In genomic region chr6:98458713-98459112, GRCh38 we compare ENCODE assay signal across 23 cellular contexts.
DNase-seq lines count a peak whose midpoint lies in the region; ATAC-seq and TF ChIP-seq lines count a peak whose summit lies in the region.
"Had no signal": no experiment of that assay in that cellular context is flagged by ENCODE, and none has a peak within 500 bp of the region (broad histone marks: within the 10 kb centered on the region; RNA-seq: fewer than 3 reads in every experiment).

No MANE protein-coding gene starts in this region.

- peaks cover 18% of the 10 kb centered on the region for H3K4me1 Mint-ChIP-seq in neural progenitor cell
- H3K4me1 Mint-ChIP-seq: CD8-positive, alpha-beta memory T cell; H9 had no signal

- no peaks in the 10 kb centered on the region for H3K36me3 ChIP-seq in neural progenitor cell
- H3K36me3 ChIP-seq: Peyer's patch had no signal

- ATAC-seq in GM21576 (IDR thresholded peaks at IDR 0.05; ENCODE audit: unreplicated experiment) (no peak), HG03432 (IDR thresholded peaks at IDR 0.05; ENCODE audit: unreplicated experiment) (no peak)
- ATAC-seq: SK-N-SH treated with all-trans-retinoic acid at 6 μM for 48 hours had no signal

- H3K27me3 Mint-ChIP-seq in neural progenitor cell (ENCODE audit: insufficient read depth, low read depth): no peaks in the 10 kb centered on the region
- H3K27me3 Mint-ChIP-seq: CD8-positive, alpha-beta memory T cell had no signal

- H3K4me1 ChIP-seq in neural progenitor cell: peaks cover 10% of the 10 kb centered on the region
- H3K4me1 ChIP-seq: Peyer's patch had no signal

- H2AFZ ChIP-seq in neural progenitor cell (replicated peaks): peak overlapping the region; percentile 63
- H2AFZ ChIP-seq: GM23248 had no signal

- no peak for TF ChIP-seq CTCF in neural progenitor cell (IDR thresholded peaks at IDR 0.05)

- no peaks in the 10 kb centered on the region for H3K27me3 ChIP-seq in neural progenitor cell
- H3K27me3 ChIP-seq: Peyer's patch had no signal

- DNase-seq in COLO829 (ENCODE audit: low spot score) (peak; percentile 25), foreskin melanocyte (peak; percentile 40), neural progenitor cell (ENCODE audit: low spot score) (no peak), superior temporal gyrus (ENCODE audit: extremely low spot score) (peak; percentile 94), NCI-H1436 (lab: John Stamatoyannopoulos, UW) (no peak)
- DNase-seq: AML-193; CD8-positive, alpha-beta memory T cell; EL; GM23248; H9; KBM-7; MM.1S; NCI-H1048; NCI-H1417 treated with DMSO at 0.1 percent for 48 hours; NCI-H187 treated with DMSO at 0.1 percent for 48 hours; NCI-H2107; NCI-H774; NK-92 treated with Interleukin-12 subunit alpha and Interleukin-12 subunit beta, amount 100 ng/mL, for 24 hours; Peyer's patch had no signal

- H3K79me2 ChIP-seq in neural progenitor cell (ENCODE audit: low read depth): no peaks in the 10 kb centered on the region

- peaks cover 2% of the 10 kb centered on the region for H3K36me3 Mint-ChIP-seq in neural progenitor cell
- H3K36me3 Mint-ChIP-seq: CD8-positive, alpha-beta memory T cell had no signal

- no peak overlapping the region for H3K4me2 ChIP-seq in neural progenitor cell

- no peak overlapping the region for H3K9ac ChIP-seq in neural progenitor cell
- H3K9ac ChIP-seq: GM23248 had no signal

- peaks cover 2% of the 10 kb centered on the region for H3K9me3 Mint-ChIP-seq in neural progenitor cell
- H3K9me3 Mint-ChIP-seq: H9 had no signal

- H3K4me3 Mint-ChIP-seq in neural progenitor cell: no peak overlapping the region
- H3K4me3 Mint-ChIP-seq: CD8-positive, alpha-beta memory T cell; H9 had no signal

- no peaks in the 10 kb centered on the region for H3F3A ChIP-seq in neural progenitor cell (ENCODE audit: low read depth)

- H3K27ac ChIP-seq in neural progenitor cell: no peak overlapping the region
- H3K27ac ChIP-seq: C4-2B, GM23248, Peyer's patch had no signal

- no peaks in the 10 kb centered on the region for H4K20me1 ChIP-seq in neural progenitor cell (ENCODE audit: low read depth)

- H3K27ac Mint-ChIP-seq in neural progenitor cell: no peak overlapping the region
- H3K27ac Mint-ChIP-seq: CD8-positive, alpha-beta memory T cell; H9 had no signal

- no peak overlapping the region for H3K4me3 ChIP-seq in neural progenitor cell
- H3K4me3 ChIP-seq: GM23248, Peyer's patch had no signal

- H3K9me3 ChIP-seq in neural progenitor cell (ENCODE audit: low read depth): no peaks in the 10 kb centered on the region
- H3K9me3 ChIP-seq: Peyer's patch had no signal

Comparison
In these comparisons a context has a peak if more than half of its experiments do, and no peak if none do; other contexts are left out.
1. DNase-seq: peak in COLO829 (single experiment), foreskin melanocyte (single experiment) and superior temporal gyrus (single experiment); none in neural progenitor cell (single experiment) and NCI-H1436 (single experiment).